ENCODE assay signal across 20 cellular contexts in the genomic region with DNA sequence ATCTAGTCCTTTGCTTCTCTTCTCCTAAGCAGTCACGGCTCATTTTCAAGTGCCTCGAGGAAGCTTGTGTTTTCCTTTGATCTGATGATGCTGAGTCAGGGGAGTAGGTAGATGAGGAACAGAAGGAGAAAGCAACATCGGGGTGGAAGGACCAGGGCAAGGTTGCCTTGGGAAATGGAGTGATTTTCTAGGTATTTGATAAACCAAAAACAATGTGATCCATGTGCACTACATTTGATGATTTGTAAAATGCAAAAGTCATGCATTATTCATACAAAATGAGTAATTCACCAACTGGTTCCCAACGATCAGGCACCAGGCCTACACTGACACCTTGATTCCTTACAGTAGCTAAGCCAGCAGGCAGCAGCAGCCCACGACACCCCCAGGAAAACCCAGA.
DNase-seq lines count a peak whose midpoint lies in the region; ATAC-seq, FAIRE-seq and TF ChIP-seq lines count a peak whose summit lies in the region.
"Had no signal": no experiment of that assay in that cellular context is flagged by ENCODE, and none has a peak within 500 bp of the region (broad histone marks: within the 10 kb centered on the region; RNA-seq: fewer than 3 reads in every experiment).

No MANE protein-coding gene starts in this region.

- peaks cover 0 to 2% of the 10 kb centered on the region in 2 donors for H3K36me3 Mint-ChIP-seq in CD14-positive monocyte
- peaks cover 15% of the 10 kb centered on the region for H3K36me3 Mint-ChIP-seq in GM23338 (ENCODE audit: low read depth)
- H3K36me3 Mint-ChIP-seq: activated naive CD8-positive, alpha-beta T cell had no signal

- H3K27ac Mint-ChIP-seq in CD14-positive monocyte (peak overlapping the region; percentile 87 to 97 (median 95)), GM23338 (0 out of 2 replicates have a peak overlapping the region, but pooled peaks have one; percentile 12)
- H3K27ac Mint-ChIP-seq: activated CD4-positive, alpha-beta T cell treated with anti-CD3 and anti-CD28 coated beads for 36 hours; activated naive CD8-positive, alpha-beta T cell had no signal

- H3K4me1 Mint-ChIP-seq in CD14-positive monocyte (peaks cover 50% of the 10 kb centered on the region), GM23338 (peaks cover 15% of the 10 kb centered on the region; the same call in 2 of the 3 replicates)

- H3K79me2 ChIP-seq in GM23338 (replicated peaks; ENCODE audit: insufficient read depth) (no peaks in the 10 kb centered on the region), keratinocyte (ENCODE audit: control insufficient read depth, insufficient read depth, low read length) (no peaks in the 10 kb centered on the region)

- H3K4me3 Mint-ChIP-seq in CD14-positive monocyte (peak overlapping the region in 1 of 2 donors; percentile 53), GM23338 (no peak overlapping the region)
- H3K4me3 Mint-ChIP-seq: activated CD4-positive, alpha-beta T cell treated with anti-CD3 and anti-CD28 coated beads for 36 hours; activated naive CD8-positive, alpha-beta T cell had no signal

- 0 out of 2 replicates have a peak, but pooled peaks cover 3% of the 10 kb centered on the region for H3K9me2 ChIP-seq in GM23338 (ENCODE audit: insufficient read depth)

- no peaks in the 10 kb centered on the region for H3K27me3 ChIP-seq in GM23338 (ENCODE audit: insufficient read depth)
- H3K27me3 ChIP-seq in keratinocyte (ENCODE audit: control insufficient read depth, extremely low read depth, insufficient read depth, low read length) = no peaks in the 10 kb centered on the region
- H3K27me3 ChIP-seq: testis had no signal

- H3F3A ChIP-seq in GM23338 (replicated peaks; ENCODE audit: low read depth) = no peaks in the 10 kb centered on the region

- H4K20me1 ChIP-seq in GM23338 (replicated peaks; ENCODE audit: insufficient read depth) = no peaks in the 10 kb centered on the region
- no peaks in the 10 kb centered on the region for H4K20me1 ChIP-seq in keratinocyte (ENCODE audit: control insufficient read depth, extremely low read depth, insufficient read depth, low read length)

- peak; percentile 29 for FAIRE-seq in keratinocyte (lab: Jason Lieb, UNC)
- FAIRE-seq: D721Med had no signal

- ATAC-seq in GM23338 = peak; percentile 29; the same call in 1 of the 3 replicates
- no peak for ATAC-seq in GM18520 (IDR thresholded peaks at IDR 0.05; ENCODE audit: unreplicated experiment)
- no peak for ATAC-seq in HG03565 (IDR thresholded peaks at IDR 0.05; ENCODE audit: unreplicated experiment)
- ATAC-seq: mucosa of descending colon had no signal

- H3K36me3 ChIP-seq in GM23338 (ENCODE audit: insufficient read depth) (no peaks in the 10 kb centered on the region), keratinocyte (ENCODE audit: control insufficient read depth in 2 of 2, extremely low read depth in 1 of 2, insufficient read depth in 2 of 2, low read length in 2 of 2) (no peaks in the 10 kb centered on the region)

- H3K27ac ChIP-seq in GM23338 (ENCODE audit: low read depth) (no peak overlapping the region), keratinocyte (ENCODE audit: control insufficient read depth, insufficient read depth, low read length) (no peak overlapping the region)
- H3K27ac ChIP-seq: testis had no signal

- DNase-seq in CD14-positive monocyte (ENCODE audit: low spot score) (no peak), GM23338 (ENCODE audit: low spot score) (no peak), RKO (ENCODE audit: low spot score) (peak; percentile 15), keratinocyte (ENCODE audit: low read depth, low spot score) (no peak), NCI-H1048 (lab: John Stamatoyannopoulos, UW) (no peak), SHP77 (lab: John Stamatoyannopoulos, UW) (no peak)
- DNase-seq: activated CD4-positive, alpha-beta T cell treated with anti-CD3 and anti-CD28 coated beads for 36 hours; central memory CD4-positive, alpha-beta T cell; effector memory CD4-positive, alpha-beta T cell; Kasumi-1; mucosa of descending colon; NCI-H1436 treated with DMSO at 0.1 percent for 48 hours; occipital lobe; stimulated activated CD4-positive, alpha-beta T cell treated with anti-CD3 and anti-CD28 coated beads, Interleukin-4, amount 100 ng/mL, for 1 hour; T-helper 9 cell; testis had no signal

- H3K27me3 Mint-ChIP-seq in CD14-positive monocyte (ENCODE audit: low read depth in 3 of 3) = peaks cover 0 to 3% (median 0%) of the 10 kb centered on the region in 3 donors
- H3K27me3 Mint-ChIP-seq in GM23338 (ENCODE audit: insufficient read depth, low read depth, poor library complexity) = peaks cover 3% of the 10 kb centered on the region
- H3K27me3 Mint-ChIP-seq: activated naive CD8-positive, alpha-beta T cell had no signal

- H3K4me2 ChIP-seq in GM23338 (no peak overlapping the region), keratinocyte (ENCODE audit: control insufficient read depth, extremely low read depth, insufficient read depth, low read depth, low read length) (no peak overlapping the region)

- no peak for TF ChIP-seq CTCF in CD14-positive monocyte (IDR thresholded peaks at IDR 0.05)
- no peak for TF ChIP-seq CTCF in GM23338 (conservative IDR thresholded peaks at IDR 0.05; ENCODE audit: low read depth in 2 of 2)
- TF ChIP-seq CTCF in keratinocyte (optimal IDR thresholded peaks at IDR 0.05 in 1 of 3, IDR thresholded peaks at IDR 0.05 in 1 of 3, conservative IDR thresholded peaks at IDR 0.05 in 1 of 3; ENCODE audit: extremely low read depth in 1 of 3, insufficient read depth in 2 of 3, low read length in 3 of 3) = no peak

- intact Hi-C loops in CD14-positive monocyte (cut with micrococcal nuclease) = loop anchor here in 1 of 2 donors (2.0 kb wide), 1 partner anchor 20 kb away; no protein-coding TSS in a partner anchor

- dilution Hi-C loops in keratinocyte (cut with MboI; ENCODE audit: extremely low pct_ligation_motif_present, low sequenced_read_pairs) = no loop called here

- H3K4me1 ChIP-seq in GM23338 (ENCODE audit: insufficient read depth) (peaks cover 13% of the 10 kb centered on the region; the same call in 1 of the 2 replicates), keratinocyte (ENCODE audit: control insufficient read depth, extremely low read depth, insufficient read depth, low read length) (no peaks in the 10 kb centered on the region)
- H3K4me1 ChIP-seq: testis had no signal

- H2AFZ ChIP-seq in GM23338 (peak overlapping the region; percentile 39; the same call in 1 of the 2 replicates), keratinocyte (ENCODE audit: control insufficient read depth, low read length) (no peak overlapping the region)

- H3K9me3 ChIP-seq in keratinocyte (ENCODE audit: control insufficient read depth, low read depth, low read length) = no peaks in the 10 kb centered on the region
- H3K9me3 ChIP-seq: mucosa of descending colon, testis had no signal

- H3K4me3 ChIP-seq in GM23338 (no peak overlapping the region), keratinocyte (ENCODE audit: control insufficient read depth in 2 of 3, extremely low read depth in 1 of 3, insufficient read depth in 2 of 3, low read depth in 1 of 3, low read length in 3 of 3) (no peak overlapping the region)
- H3K4me3 ChIP-seq: mucosa of descending colon, testis had no signal

- H3K9me1 ChIP-seq in keratinocyte (ENCODE audit: control insufficient read depth, extremely low read depth, insufficient read depth, low read length) = no peaks in the 10 kb centered on the region

- peaks cover 0 to 3% (median 0%) of the 10 kb centered on the region in 7 donors for H3K9me3 Mint-ChIP-seq in CD14-positive monocyte
- H3K9me3 Mint-ChIP-seq in GM23338 = peaks cover 13% of the 10 kb centered on the region

- H3K9ac ChIP-seq in keratinocyte (ENCODE audit: control insufficient read depth, extremely low read depth, insufficient read depth, low read length) = no peak overlapping the region

TF ChIP-seq in GM23338, 12 proteins besides CTCF, POLR2A, EP300 and RAD21 (continues in another document):
- no peak for TF ChIP-seq CREB1 (CRISPR knock-in tag; IDR thresholded peaks at IDR 0.05; ENCODE audit: low read depth)
- TF ChIP-seq JUNB (IDR thresholded peaks at IDR 0.05; ENCODE audit: unreplicated experiment) = no peak
- TF ChIP-seq, protein P1, sequence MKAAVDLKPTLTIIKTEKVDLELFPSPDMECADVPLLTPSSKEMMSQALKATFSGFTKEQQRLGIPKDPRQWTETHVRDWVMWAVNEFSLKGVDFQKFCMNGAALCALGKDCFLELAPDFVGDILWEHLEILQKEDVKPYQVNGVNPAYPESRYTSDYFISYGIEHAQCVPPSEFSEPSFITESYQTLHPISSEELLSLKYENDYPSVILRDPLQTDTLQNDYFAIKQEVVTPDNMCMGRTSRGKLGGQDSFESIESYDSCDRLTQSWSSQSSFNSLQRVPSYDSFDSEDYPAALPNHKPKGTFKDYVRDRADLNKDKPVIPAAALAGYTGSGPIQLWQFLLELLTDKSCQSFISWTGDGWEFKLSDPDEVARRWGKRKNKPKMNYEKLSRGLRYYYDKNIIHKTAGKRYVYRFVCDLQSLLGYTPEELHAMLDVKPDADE (IDR thresholded peaks at IDR 0.05) = no peak
- no peak for TF ChIP-seq ZNF331 (CRISPR knock-in tag; IDR thresholded peaks at IDR 0.05; ENCODE audit: low read depth)
- TF ChIP-seq, protein P2, sequence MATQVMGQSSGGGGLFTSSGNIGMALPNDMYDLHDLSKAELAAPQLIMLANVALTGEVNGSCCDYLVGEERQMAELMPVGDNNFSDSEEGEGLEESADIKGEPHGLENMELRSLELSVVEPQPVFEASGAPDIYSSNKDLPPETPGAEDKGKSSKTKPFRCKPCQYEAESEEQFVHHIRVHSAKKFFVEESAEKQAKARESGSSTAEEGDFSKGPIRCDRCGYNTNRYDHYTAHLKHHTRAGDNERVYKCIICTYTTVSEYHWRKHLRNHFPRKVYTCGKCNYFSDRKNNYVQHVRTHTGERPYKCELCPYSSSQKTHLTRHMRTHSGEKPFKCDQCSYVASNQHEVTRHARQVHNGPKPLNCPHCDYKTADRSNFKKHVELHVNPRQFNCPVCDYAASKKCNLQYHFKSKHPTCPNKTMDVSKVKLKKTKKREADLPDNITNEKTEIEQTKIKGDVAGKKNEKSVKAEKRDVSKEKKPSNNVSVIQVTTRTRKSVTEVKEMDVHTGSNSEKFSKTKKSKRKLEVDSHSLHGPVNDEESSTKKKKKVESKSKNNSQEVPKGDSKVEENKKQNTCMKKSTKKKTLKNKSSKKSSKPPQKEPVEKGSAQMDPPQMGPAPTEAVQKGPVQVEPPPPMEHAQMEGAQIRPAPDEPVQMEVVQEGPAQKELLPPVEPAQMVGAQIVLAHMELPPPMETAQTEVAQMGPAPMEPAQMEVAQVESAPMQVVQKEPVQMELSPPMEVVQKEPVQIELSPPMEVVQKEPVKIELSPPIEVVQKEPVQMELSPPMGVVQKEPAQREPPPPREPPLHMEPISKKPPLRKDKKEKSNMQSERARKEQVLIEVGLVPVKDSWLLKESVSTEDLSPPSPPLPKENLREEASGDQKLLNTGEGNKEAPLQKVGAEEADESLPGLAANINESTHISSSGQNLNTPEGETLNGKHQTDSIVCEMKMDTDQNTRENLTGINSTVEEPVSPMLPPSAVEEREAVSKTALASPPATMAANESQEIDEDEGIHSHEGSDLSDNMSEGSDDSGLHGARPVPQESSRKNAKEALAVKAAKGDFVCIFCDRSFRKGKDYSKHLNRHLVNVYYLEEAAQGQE (IDR thresholded peaks at IDR 0.05; ENCODE audit: unreplicated experiment) = no peak
- no peak for TF ChIP-seq STAT1 (IDR thresholded peaks at IDR 0.05; ENCODE audit: unreplicated experiment)
- TF ChIP-seq ZNF114 (CRISPR knock-in tag; IDR thresholded peaks at IDR 0.05) = no peak
